ENCODE assay signal across 13 cellular contexts in the genomic region with DNA sequence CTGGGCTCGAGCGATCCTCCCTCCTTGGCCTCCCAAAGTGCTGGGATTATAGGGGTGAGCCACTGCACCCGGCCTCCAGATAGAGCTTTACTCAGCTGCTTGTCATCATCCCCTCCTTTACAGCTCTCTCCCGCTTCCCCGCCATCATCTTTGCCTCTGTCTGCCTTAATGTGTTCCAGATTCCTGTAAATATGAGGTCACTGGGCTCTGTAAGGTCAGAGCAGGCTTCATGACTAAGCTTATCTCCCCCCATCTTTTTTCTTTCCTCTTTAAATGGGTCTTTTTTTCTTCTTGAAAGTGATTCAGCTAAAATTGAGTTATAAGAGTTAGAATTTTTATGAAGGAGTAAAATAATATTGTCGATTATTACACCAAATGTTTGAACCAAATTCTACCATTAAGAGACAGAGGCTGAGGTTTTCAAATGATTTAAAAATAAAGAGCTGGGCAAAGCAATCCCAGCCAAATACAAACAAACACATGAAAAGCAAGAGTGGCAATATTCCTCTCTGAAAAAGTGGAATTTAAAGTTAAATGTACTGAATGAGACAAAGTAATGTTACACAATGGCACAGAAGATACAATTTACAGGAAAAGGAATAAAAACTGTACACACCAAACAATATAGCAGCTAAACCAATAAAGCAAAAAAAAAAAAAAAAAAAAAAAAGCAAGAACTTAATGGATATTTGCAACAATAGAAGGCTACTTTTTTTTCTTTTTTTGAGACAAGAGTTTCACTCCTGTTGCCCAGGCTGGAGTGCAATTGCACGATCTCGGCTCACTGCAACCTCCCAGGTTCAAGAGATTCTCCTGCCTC.
DNase-seq lines count a peak whose midpoint lies in the region; ATAC-seq and TF ChIP-seq lines count a peak whose summit lies in the region.
"Had no signal": no experiment of that assay in that cellular context is flagged by ENCODE, and none has a peak within 500 bp of the region (broad histone marks: within the 10 kb centered on the region; RNA-seq: fewer than 3 reads in every experiment).

No MANE protein-coding gene starts in this region.

- 84 to 89% methylated on average over 8 of the region's 8 CpGs for WGBS in sigmoid colon, 2 donors

- TF ChIP-seq EP300 in sigmoid colon (IDR thresholded peaks at IDR 0.05) = no peak

- H3K4me1 ChIP-seq in sigmoid colon = peaks cover 0 to 22% (median 10%) of the 10 kb centered on the region in 4 donors

- no peak for TF ChIP-seq POLR2A in sigmoid colon (IDR thresholded peaks at IDR 0.05)

- no peak for TF ChIP-seq CTCF in sigmoid colon (IDR thresholded peaks at IDR 0.05)

- H3K4me3 ChIP-seq in sigmoid colon = no peak overlapping the region
- H3K4me3 ChIP-seq: upper lobe of left lung had no signal

- peak overlapping the region in 3 of 4 donors; percentile 25 to 74 (median 61) for H3K27ac ChIP-seq in sigmoid colon
- H3K27ac ChIP-seq: upper lobe of left lung had no signal

- H3K9me3 ChIP-seq in sigmoid colon = no peaks in the 10 kb centered on the region
- H3K9me3 ChIP-seq: upper lobe of left lung had no signal

- ATAC-seq in HG03571 (IDR thresholded peaks at IDR 0.05; ENCODE audit: unreplicated experiment) (no peak), HG02973 (IDR thresholded peaks at IDR 0.05; ENCODE audit: unreplicated experiment) (no peak)

- intact Hi-C loops in sigmoid colon (cut with DNase I) = no loop called here

- DNase-seq in GM03348 (ENCODE audit: low spot score) = peak; percentile 83
- peak; percentile 63 for DNase-seq in SK-N-DZ (ENCODE audit: low spot score)
- DNase-seq in fibroblast of the conjunctiva (ENCODE audit: low read depth) = peak; percentile 93
- DNase-seq in sigmoid colon = no peak
- no peak for DNase-seq in NCI-H146 (lab: John Stamatoyannopoulos, UW)
- no peak for DNase-seq in GDM1 (lab: John Stamatoyannopoulos, UW)
- DNase-seq: activated CD4-positive, alpha-beta T cell treated with anti-CD3 and anti-CD28 coated beads, Interleukin-2, amount 50 U/mL, for 48 hours; amygdala; DND-41; SHP77 treated with DMSO at 0.1 percent for 48 hours; upper lobe of left lung had no signal

- H3K27me3 ChIP-seq in sigmoid colon = no peaks in the 10 kb centered on the region
- H3K27me3 ChIP-seq: upper lobe of left lung had no signal

- peaks cover 12 to 98% (median 60%) of the 10 kb centered on the region in 4 donors for H3K36me3 ChIP-seq in sigmoid colon

Comparison
In these comparisons a context has a peak if more than half of its experiments do, and no peak if none do; other contexts are left out.
1. DNase-seq: peak in GM03348 (single experiment), SK-N-DZ (single experiment) and fibroblast of the conjunctiva (single experiment); none in sigmoid colon (single experiment), NCI-H146 (single experiment) and GDM1 (single experiment).